ENCODE assay signal across 18 cellular contexts in genomic region chr10:82505009-82505408, GRCh38.
"Had no signal": no experiment of that assay in that cellular context is flagged by ENCODE, and none has a peak within 500 bp of the region (broad histone marks: within the 10 kb centered on the region; RNA-seq: fewer than 3 reads in every experiment).

No MANE protein-coding gene starts in this region.

- H3K4me1 ChIP-seq: gastrocnemius medialis, parathyroid adenoma, tibial artery, upper lobe of left lung had no signal

- H3K79me2 ChIP-seq: parathyroid adenoma had no signal

- H3K27me3 ChIP-seq: gastrocnemius medialis, heart right ventricle, tibial artery, upper lobe of left lung had no signal

- H3K27ac ChIP-seq: gastrocnemius medialis, parathyroid adenoma, skin epidermis, tibial artery, upper lobe of left lung had no signal

- FAIRE-seq: endometrium, islet of Langerhans had no signal

- H3K36me3 ChIP-seq: gastrocnemius medialis, heart right ventricle, tibial artery, upper lobe of left lung had no signal

- H3K4me3 ChIP-seq: gastrocnemius medialis, heart right ventricle, skin epidermis, tibial artery, upper lobe of left lung had no signal

- H2AFZ ChIP-seq: parathyroid adenoma had no signal

- H3K9me3 ChIP-seq: gastrocnemius medialis, heart right ventricle, tibial artery, upper lobe of left lung had no signal

- H3K9me3 Mint-ChIP-seq: nephron had no signal

- H3K4me3 Mint-ChIP-seq: naive B cell, nephron had no signal

- H3K27ac Mint-ChIP-seq: naive B cell, nephron had no signal

- ATAC-seq: esophagus mucosa; gastrocnemius medialis; heart right ventricle; sciatic nerve; stimulated activated naive CD8-positive, alpha-beta T cell treated with anti-CD3 and anti-CD28 coated beads, Interleukin-15, Interleukin-2, amounts not matched to agents 100 U/mL and 50 U/mL, for 24 hours had no signal

- H3K36me3 Mint-ChIP-seq: naive B cell had no signal

- DNase-seq: effector memory CD4-positive, alpha-beta T cell; gastrocnemius medialis; heart right ventricle; hypothalamus; kidney glomerular epithelial cell; mesendoderm; naive B cell; stimulated activated CD4-positive, alpha-beta T cell treated with anti-CD3 and anti-CD28 coated beads, Interleukin-2, amount 100 ng/mL, for 48 hours; stimulated activated naive CD8-positive, alpha-beta T cell treated with anti-CD3 and anti-CD28 coated beads, Interleukin-15, Interleukin-2, amounts not matched to agents 100 U/mL and 50 U/mL, for 24 hours; tibial artery had no signal

- H3K4me1 Mint-ChIP-seq: naive B cell had no signal

- H3K9ac ChIP-seq: parathyroid adenoma had no signal
